ENCODE assay signal across 1 cellular context in genomic region chr1:154944422-154945159, GRCh38.
TF ChIP-seq lines count a peak whose summit lies in the region.

No MANE protein-coding gene starts in this region.

TF ChIP-seq in HepG2, 621 proteins besides CTCF, POLR2A, EP300 and RAD21 (continued from another document and continues in another):
- TF ChIP-seq LBX2 (CRISPR knock-in tag; IDR thresholded peaks at IDR 0.05; ENCODE audit: borderline replicate concordance) (no peak), MTA1 (CRISPR knock-in tag; IDR thresholded peaks at IDR 0.05; ENCODE audit: borderline replicate concordance) (peak; percentile 95), GATA4 (IDR thresholded peaks at IDR 0.05; ENCODE audit: borderline replicate concordance, low read depth) (peak; percentile 60; the same call in 1 of the 2 replicates), NFE2L2 (IDR thresholded peaks at IDR 0.05; ENCODE audit: low read length) (no peak), ARID4A (CRISPR knock-in tag; IDR thresholded peaks at IDR 0.05; ENCODE audit: borderline replicate concordance) (peak; percentile 68; the same call in 1 of the 2 replicates), KLF9 (CRISPR knock-in tag; IDR thresholded peaks at IDR 0.05; ENCODE audit: low read depth) (no peak), ZNF558 (CRISPR knock-in tag; IDR thresholded peaks at IDR 0.05; ENCODE audit: borderline replicate concordance) (no peak), HIC2 (CRISPR knock-in tag; IDR thresholded peaks at IDR 0.05; ENCODE audit: low read depth) (peak; percentile 56; the same call in 1 of the 2 replicates), ZNF569 (CRISPR knock-in tag; IDR thresholded peaks at IDR 0.05; ENCODE audit: borderline replicate concordance) (no peak), ZNF75D (CRISPR knock-in tag; IDR thresholded peaks at IDR 0.05; ENCODE audit: borderline replicate concordance) (no peak), ZNF775 (CRISPR knock-in tag; IDR thresholded peaks at IDR 0.05; ENCODE audit: borderline replicate concordance) (no peak; the same call in 1 of the 2 replicates), ZNF598 (CRISPR knock-in tag; IDR thresholded peaks at IDR 0.05; ENCODE audit: borderline replicate concordance) (no peak), SNAPC5 (CRISPR knock-in tag; IDR thresholded peaks at IDR 0.05; ENCODE audit: borderline replicate concordance) (no peak), CCAR2 (optimal IDR thresholded peaks at IDR 0.05; ENCODE audit: low read depth, low read length) (no peak), ZNF614 (CRISPR knock-in tag; IDR thresholded peaks at IDR 0.05; ENCODE audit: borderline replicate concordance) (peak; percentile 81; the same call in 1 of the 2 replicates), KAT8 (CRISPR knock-in tag; IDR thresholded peaks at IDR 0.05) (peak; percentile 78), CENPX (CRISPR knock-in tag; IDR thresholded peaks at IDR 0.05) (no peak), KLF13 (CRISPR knock-in tag; IDR thresholded peaks at IDR 0.05) (no peak), XBP1 (CRISPR knock-in tag; IDR thresholded peaks at IDR 0.05) (no peak), ZNF572 (CRISPR knock-in tag; IDR thresholded peaks at IDR 0.05) (no peak), TEAD3 (CRISPR knock-in tag; optimal IDR thresholded peaks at IDR 0.05; ENCODE audit: borderline replicate concordance) (peak; percentile 38), TFAP4 (IDR thresholded peaks at IDR 0.05; ENCODE audit: borderline replicate concordance, low read depth) (no peak), SYNCRIP (IDR thresholded peaks at IDR 0.05; ENCODE audit: insufficient read depth, low read depth, low read length) (no peak), ZHX1 (CRISPR knock-in tag; IDR thresholded peaks at IDR 0.05; ENCODE audit: low read depth) (no peak), FOXK1 (CRISPR knock-in tag; IDR thresholded peaks at IDR 0.05; ENCODE audit: borderline replicate concordance, low read depth) (peak; percentile 37; the same call in 1 of the 2 replicates), ERF (CRISPR knock-in tag; IDR thresholded peaks at IDR 0.05) (peak; percentile 85), JUNB (CRISPR knock-in tag; IDR thresholded peaks at IDR 0.05; ENCODE audit: borderline replicate concordance) (no peak), NFAT5 (CRISPR knock-in tag; IDR thresholded peaks at IDR 0.05) (no peak), CSRNP1 (CRISPR knock-in tag; IDR thresholded peaks at IDR 0.05) (no peak), ZNF446 (CRISPR knock-in tag; IDR thresholded peaks at IDR 0.05) (no peak), HDAC6 (IDR thresholded peaks at IDR 0.05; ENCODE audit: low read depth, low read length) (no peak), ZNF724P (CRISPR knock-in tag; IDR thresholded peaks at IDR 0.05; ENCODE audit: borderline replicate concordance) (0 out of 2 replicates have a peak, but pooled peaks have one; percentile 23), ZNF556 (CRISPR knock-in tag; IDR thresholded peaks at IDR 0.05; ENCODE audit: borderline replicate concordance) (no peak), ZNF256 (CRISPR knock-in tag; conservative IDR thresholded peaks at IDR 0.05) (no peak), ZBTB34 (CRISPR knock-in tag; IDR thresholded peaks at IDR 0.05) (peak; percentile 89), ZNF337 (CRISPR knock-in tag; IDR thresholded peaks at IDR 0.05; ENCODE audit: borderline replicate concordance, low read depth) (0 out of 2 replicates have a peak, but pooled peaks have one; percentile 48), PRDM4 (CRISPR knock-in tag; IDR thresholded peaks at IDR 0.05; ENCODE audit: borderline replicate concordance) (no peak)
